ENCODE assay signal across 13 cellular contexts in the genomic region with DNA sequence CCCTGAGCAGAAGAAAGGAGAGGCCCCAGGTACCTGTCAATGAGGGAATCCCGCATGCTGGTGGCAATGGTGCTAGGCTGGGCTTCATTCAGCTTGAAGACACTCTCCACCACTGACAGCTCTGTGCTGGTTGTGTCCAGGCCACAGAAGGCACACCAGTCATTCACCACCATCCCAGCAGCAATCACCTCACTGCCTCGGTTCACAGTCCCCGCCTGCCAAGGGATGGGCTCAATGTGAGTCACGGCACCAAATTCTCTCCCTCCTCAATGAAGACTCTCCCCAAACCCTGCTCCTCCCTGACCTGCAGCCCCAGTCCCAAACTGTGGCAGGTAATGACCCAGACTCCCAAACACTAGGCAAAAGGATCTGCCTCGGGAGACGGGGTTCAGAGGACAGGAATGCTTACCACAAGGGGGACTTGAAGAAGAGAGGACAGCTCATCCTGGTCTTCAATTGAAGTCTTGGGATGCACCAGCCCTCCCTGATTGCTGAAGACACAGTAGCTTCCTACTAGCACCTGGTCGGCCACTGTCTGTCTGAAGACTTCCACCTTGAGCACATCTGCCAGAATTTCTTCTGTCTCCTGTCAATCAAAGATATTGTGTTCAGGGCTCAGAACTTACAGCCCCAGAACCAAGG. TPM values are rescaled to one million over a fixed set of nuclear protein-coding genes. Genes with fewer than 3 reads are reported as not detected.
DNase-seq lines count a peak whose midpoint lies in the region; ATAC-seq, FAIRE-seq and TF ChIP-seq lines count a peak whose summit lies in the region.
"Had no signal": no experiment of that assay in that cellular context is flagged by ENCODE, and none has a peak within 500 bp of the region (broad histone marks: within the 10 kb centered on the region; RNA-seq: fewer than 3 reads in every experiment).

No MANE protein-coding gene starts in this region.

- intact Hi-C loops in activated B cell treated with CpG ODN at 0.5 μM for 24 hours (cut with micrococcal nuclease), result loop anchor here (2.0 to 5.0 kb wide), 2 partner anchors 135 to 322 kb away; a partner anchor contains a TSS

- CTCF ChIA-PET in activated B cell treated with CpG ODN at 0.5 μM for 24 hours (lab: Charles Lee), result no interaction called here

- peaks cover 9 to 15% of the 10 kb centered on the region in 2 donors for H3K36me3 ChIP-seq in small intestine (ENCODE audit: control insufficient read depth in 2 of 2, insufficient read depth in 2 of 2, low read length in 2 of 2)

- H3K4me1 Mint-ChIP-seq in activated T-cell treated with anti-CD3 and anti-CD28 coated beads, Interleukin-2, amount 50 U/mL, for 24 hours (ENCODE audit: low read depth), result peaks cover 39% of the 10 kb centered on the region
- peaks cover 41% of the 10 kb centered on the region for H3K4me1 Mint-ChIP-seq in activated B cell treated with CpG ODN at 0.5 μM for 24 hours

- no peaks in the 10 kb centered on the region for H3K27me3 ChIP-seq in small intestine (ENCODE audit: control insufficient read depth in 2 of 2, insufficient read depth in 2 of 2, low read length in 2 of 2)

- H3K27ac ChIP-seq in epithelial cell of prostate, result peak overlapping the region; percentile 98
- H3K27ac ChIP-seq in small intestine (ENCODE audit: low read depth in 1 of 2, low read length in 1 of 2), result peak overlapping the region; percentile 2 to 3

- DNase-seq in activated T-cell treated with anti-CD3 and anti-CD28 coated beads, Interleukin-2, amount 50 U/mL, for 24 hours, result no peak
- no peak for DNase-seq in activated T-cell treated with anti-CD3 and anti-CD28 coated beads, Interleukin-2, amount 50 U/mL, for 1 hour
- DNase-seq in activated B cell treated with CpG ODN at 0.5 μM for 24 hours (no peak), epithelial cell of prostate (ENCODE audit: low read depth, low spot score) (no peak), small intestine (no peak), UCSD-AML1 (lab: John Stamatoyannopoulos, UW; ENCODE audit: unreplicated experiment) (no peak), DMS153 treated with DMSO at 0.1 percent for 48 hours (lab: John Stamatoyannopoulos, UW; ENCODE audit: unreplicated experiment) (no peak)
- DNase-seq: hippocampal formation, left ventricle myocardium superior had no signal

- H3K4me1 ChIP-seq in small intestine (ENCODE audit: control insufficient read depth in 2 of 2, insufficient read depth in 1 of 2, low read depth in 1 of 2, low read length in 1 of 2), result peaks cover 4 to 5% of the 10 kb centered on the region in 2 donors

- WGBS in small intestine, 3 donors, result 78 to 85% (median 85%) methylated on average over 7 of the region's 7 CpGs

- FAIRE-seq in small intestine (lab: Jason Lieb, UNC), result no peak
- FAIRE-seq: bronchial epithelial cell had no signal

- H3K4me3 Mint-ChIP-seq in activated T-cell treated with anti-CD3 and anti-CD28 coated beads, Interleukin-2, amount 50 U/mL, for 24 hours, result no peak overlapping the region
- H3K4me3 Mint-ChIP-seq in activated B cell treated with CpG ODN at 0.5 μM for 24 hours, result no peak overlapping the region

- no peak overlapping the region for H3K4me3 ChIP-seq in small intestine (ENCODE audit: low read depth in 1 of 2, low read length in 2 of 2)

- no peak for ATAC-seq in activated B cell treated with CpG ODN at 0.5 μM for 24 hours (ENCODE audit: low read depth)
- no peak for ATAC-seq in GM21360 (IDR thresholded peaks at IDR 0.05; ENCODE audit: unreplicated experiment)
- ATAC-seq: left ventricle myocardium superior had no signal

- TF ChIP-seq CTCF in activated B cell treated with CpG ODN at 0.5 μM for 24 hours (IDR thresholded peaks at IDR 0.05), result no peak

- POLR2A ChIA-PET in activated B cell treated with CpG ODN at 0.5 μM for 24 hours (lab: Charles Lee), result interaction anchor here (0.9 kb wide), 1 partner anchor 324 kb away, joined by 3 read pairs; a partner anchor contains a TSS

- H3K27ac Mint-ChIP-seq in activated T-cell treated with anti-CD3 and anti-CD28 coated beads, Interleukin-2, amount 50 U/mL, for 24 hours, result peak overlapping the region; percentile 90
- peak overlapping the region; percentile 72 for H3K27ac Mint-ChIP-seq in activated B cell treated with CpG ODN at 0.5 μM for 24 hours

- H3K36me3 Mint-ChIP-seq in activated T-cell treated with anti-CD3 and anti-CD28 coated beads, Interleukin-2, amount 50 U/mL, for 24 hours (ENCODE audit: low read depth), result peaks cover 89% of the 10 kb centered on the region
- H3K36me3 Mint-ChIP-seq in activated B cell treated with CpG ODN at 0.5 μM for 24 hours (ENCODE audit: low read depth), result peaks cover 58% of the 10 kb centered on the region

- H3K27me3 Mint-ChIP-seq in activated T-cell treated with anti-CD3 and anti-CD28 coated beads, Interleukin-2, amount 50 U/mL, for 24 hours, result no peaks in the 10 kb centered on the region
- no peaks in the 10 kb centered on the region for H3K27me3 Mint-ChIP-seq in activated B cell treated with CpG ODN at 0.5 μM for 24 hours

- H3K9me3 ChIP-seq in small intestine (ENCODE audit: control insufficient read depth, low read depth), result no peaks in the 10 kb centered on the region

- no peaks in the 10 kb centered on the region for H3K9me3 Mint-ChIP-seq in activated T-cell treated with anti-CD3 and anti-CD28 coated beads, Interleukin-2, amount 50 U/mL, for 24 hours
- H3K9me3 Mint-ChIP-seq in activated B cell treated with CpG ODN at 0.5 μM for 24 hours, result no peaks in the 10 kb centered on the region

RNA-seq across cellular contexts. Expression of a gene that starts 1.7 kb away (rescaled TPM):
- total RNA-seq in activated B cell treated with CpG ODN at 0.5 μM for 24 hours, result 39.2 and 47.9 TPM in 2 replicates
- polyA plus RNA-seq in small intestine, result 10 to 100 TPM; 28.4 to 88.8 (median 57.8) TPM

RNA-seq across cellular contexts. Expression of a gene that starts 4.9 kb away (rescaled TPM):
- total RNA-seq in activated B cell treated with CpG ODN at 0.5 μM for 24 hours, result 137 and 148 TPM in 2 replicates
- 100 to 1,000 TPM; 255 to 394 (median 313) TPM for polyA plus RNA-seq in small intestine

RNA-seq across cellular contexts. Expression of a gene that starts 12.6 kb away (rescaled TPM):
- not detected in 2 replicates for total RNA-seq in activated B cell treated with CpG ODN at 0.5 μM for 24 hours
- under 1 TPM in 1 of 3 donors, not detected in 2; 0.27 TPM for polyA plus RNA-seq in small intestine
- total RNA-seq: epithelial cell of proximal tubule; left ventricle myocardium superior; T-helper 1 cell treated with Interleukin-12 subunit alpha and Interleukin-12 subunit beta and Interleukin-4 antibody, amounts not matched to agents 30 ng/mL and 1 ng/mL, for 36 hours had no signal

RNA-seq across cellular contexts. Expression of a gene that starts 53.2 kb away (rescaled TPM):
- total RNA-seq in activated B cell treated with CpG ODN at 0.5 μM for 24 hours, result not detected in 2 replicates
- 1 to 10 TPM in 1 of 3 donors, under 1 TPM in 2; 0.54 to 1.3 (median 0.67) TPM for polyA plus RNA-seq in small intestine
- total RNA-seq: bronchial epithelial cell had no signal
